ENCODE assay signal across 32 cellular contexts in the genomic region with DNA sequence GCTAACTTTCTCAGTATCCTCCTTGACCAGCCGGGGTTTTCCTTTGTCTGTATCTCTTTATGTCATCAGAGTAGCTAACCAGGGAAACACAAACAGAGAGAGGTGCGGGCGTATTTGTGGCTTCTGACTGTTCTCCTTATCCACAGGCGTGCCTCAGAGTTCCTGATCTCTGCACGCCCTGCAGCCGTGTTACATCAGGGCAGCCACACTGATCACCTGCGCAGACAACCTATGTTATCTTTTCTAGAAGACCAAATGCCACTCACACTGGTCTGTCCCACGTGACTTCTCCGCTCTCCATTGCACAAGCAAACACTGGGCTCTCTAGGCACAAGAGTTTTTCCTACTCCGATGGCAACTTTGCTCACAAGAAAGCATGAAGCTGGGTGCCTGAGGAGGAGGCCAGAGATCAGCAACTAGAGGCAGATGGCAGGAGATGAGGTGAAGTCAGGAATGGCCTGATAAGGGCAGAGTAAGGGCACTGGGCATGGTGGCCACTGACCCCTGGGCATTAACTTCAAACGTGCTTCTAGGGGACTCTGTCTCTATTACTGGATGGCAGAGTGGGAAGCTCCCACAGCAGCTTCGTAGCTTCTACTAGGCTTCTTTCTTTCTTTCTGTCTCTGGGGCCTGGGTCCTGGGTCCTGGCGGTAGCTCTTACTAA. TPM values are rescaled to one million over a fixed set of nuclear protein-coding genes. Genes with fewer than 3 reads are reported as not detected.
DNase-seq lines count a peak whose midpoint lies in the region; ATAC-seq and TF ChIP-seq lines count a peak whose summit lies in the region.
"Had no signal": no experiment of that assay in that cellular context is flagged by ENCODE, and none has a peak within 500 bp of the region (broad histone marks: within the 10 kb centered on the region; RNA-seq: fewer than 3 reads in every experiment).

No MANE protein-coding gene starts in this region.

- no peak overlapping the region for H2BK120ac ChIP-seq in IMR-90 (ENCODE audit: low read depth, low read length)

- no peaks in the 10 kb centered on the region for H3K27me3 ChIP-seq in IMR-90 (ENCODE audit: control insufficient read depth, insufficient read depth, low read length)
- H3K27me3 ChIP-seq in esophagus muscularis mucosa, result peaks cover 0 to 48% (median 18%) of the 10 kb centered on the region in 4 donors
- peaks cover 30% of the 10 kb centered on the region for H3K27me3 ChIP-seq in colonic mucosa
- H3K27me3 ChIP-seq in transverse colon, result peaks cover 50% of the 10 kb centered on the region
- H3K27me3 ChIP-seq: uterus had no signal

- no peak overlapping the region for H4K5ac ChIP-seq in IMR-90 (ENCODE audit: low read depth, low read length)

- no peak for DNase-seq in IMR-90
- DNase-seq in esophagus muscularis mucosa (ENCODE audit: extremely low spot score), result peak; percentile 86
- no peak for DNase-seq in neural crest cell (ENCODE audit: low read depth, low spot score)
- DNase-seq in colonic mucosa, result no peak
- no peak for DNase-seq in transverse colon
- no peak for DNase-seq in stimulated activated CD8-positive, alpha-beta memory T cell treated with anti-CD3 and anti-CD28 coated beads, Interleukin-4, amount 100 ng/mL, for 48 hours
- DNase-seq: activated CD4-positive, alpha-beta T cell treated with anti-CD3 and anti-CD28 coated beads for 36 hours; activated T-cell treated with anti-CD3 and anti-CD28 coated beads for 4 hours; anterior cingulate cortex; effector memory CD8-positive, alpha-beta T cell; erythroblast; HCEC 1CT; lower lobe of right lung; naive thymus-derived CD4-positive, alpha-beta T cell; NCI-H1417; NCI-H2029; NCI-H345; NCI-H82; stimulated activated naive CD4-positive, alpha-beta T cell; T-helper 9 cell; uterus had no signal

- H3K4me1 ChIP-seq in IMR-90 (ENCODE audit: control insufficient read depth, insufficient read depth, low read length) (peaks cover 5% of the 10 kb centered on the region), esophagus muscularis mucosa (peaks cover 14 to 36% (median 32%) of the 10 kb centered on the region in 4 donors), colonic mucosa (no peaks in the 10 kb centered on the region), transverse colon (peaks cover 6 to 21% (median 15%) of the 10 kb centered on the region in 4 donors)
- H3K4me1 ChIP-seq: uterus had no signal

- H2BK15ac ChIP-seq in IMR-90 (ENCODE audit: low read depth, low read length), result no peak overlapping the region

- H3K4me1 Mint-ChIP-seq in neural crest cell, result peaks cover 27% of the 10 kb centered on the region
- H3K4me1 Mint-ChIP-seq: activated CD4-positive, alpha-beta T cell treated with anti-CD3 and anti-CD28 coated beads for 36 hours had no signal

- in situ Hi-C loops in IMR-90 (cut with MboI; ENCODE audit: low sequenced_read_pairs), result no loop called here
- in situ Hi-C loops in transverse colon (cut with MboI; ENCODE audit: low pct_ligation_motif_present in 1 of 4, low pct_unique_long_range_greater_than_20kb in 1 of 4, low sequenced_read_pairs in 3 of 4), result no loop called here

- H3K9me3 ChIP-seq in IMR-90 (ENCODE audit: control insufficient read depth, insufficient read depth, low read length) (no peaks in the 10 kb centered on the region), esophagus muscularis mucosa (no peaks in the 10 kb centered on the region), colonic mucosa (no peaks in the 10 kb centered on the region), transverse colon (no peaks in the 10 kb centered on the region)
- H3K9me3 ChIP-seq: lower lobe of right lung, SJSA1, suprapubic skin, uterus had no signal

- no peak overlapping the region for H3K14ac ChIP-seq in IMR-90 (replicated peaks; ENCODE audit: low read depth, low read length)

- no peak overlapping the region for H2BK5ac ChIP-seq in IMR-90 (ENCODE audit: low read depth, low read length, poor library complexity, severe bottlenecking)

- no peak overlapping the region for H3K4me2 ChIP-seq in IMR-90 (ENCODE audit: low read depth, low read length)
- H3K4me2 ChIP-seq: KMS-11 had no signal

- H3K27me3 Mint-ChIP-seq in neural crest cell (ENCODE audit: low read depth), result peaks cover 10% of the 10 kb centered on the region

- peaks cover 7% of the 10 kb centered on the region; the same call in 1 of the 2 replicates for H3K9me1 ChIP-seq in IMR-90 (ENCODE audit: insufficient read depth, low read length)

- peaks cover 21% of the 10 kb centered on the region for H4K20me1 ChIP-seq in IMR-90 (ENCODE audit: insufficient read depth, low read length)

- H3K79me1 ChIP-seq in IMR-90 (ENCODE audit: low read depth in 1 of 2, low read length in 2 of 2), result peaks cover 15 to 54% of the 10 kb centered on the region in 2 experiments; a peak in 3 of 4 replicates

- no peak overlapping the region for H3K4ac ChIP-seq in IMR-90 (ENCODE audit: low read depth, low read length)

- no peak overlapping the region for H3K9ac ChIP-seq in IMR-90 (ENCODE audit: low read depth, low read length)
- H3K9ac ChIP-seq in colonic mucosa (ENCODE audit: low read depth in 2 of 2, low read length in 2 of 2), result no peak overlapping the region
- H3K9ac ChIP-seq: KMS-11 had no signal

- no peak overlapping the region for H2AK9ac ChIP-seq in IMR-90 (replicated peaks; ENCODE audit: low read depth, low read length, poor library complexity)

- dilution Hi-C loops in IMR-90 (cut with HindIII; ENCODE audit: low sequenced_read_pairs, unreplicated experiment), result no loop called here

- ATAC-seq in IMR-90 (ENCODE audit: low read depth) (no peak), GM19463 (IDR thresholded peaks at IDR 0.05; ENCODE audit: unreplicated experiment) (no peak)
- ATAC-seq: activated CD4-positive, alpha-beta T cell treated with anti-CD3 and anti-CD28 coated beads for 36 hours; effector memory CD8-positive, alpha-beta T cell; lower lobe of right lung; naive thymus-derived CD4-positive, alpha-beta T cell had no signal

- H3K23ac ChIP-seq in IMR-90 (ENCODE audit: low read depth, low read length), result peak overlapping the region; percentile 11

- H3K27ac ChIP-seq in C4-2B (peak overlapping the region; percentile 7; the same call in 1 of the 2 replicates), IMR-90 (ENCODE audit: insufficient read depth, low read length) (no peak overlapping the region), esophagus muscularis mucosa (replicated peaks in 1 of 4) (no peak overlapping the region), colonic mucosa (no peak overlapping the region), transverse colon (no peak overlapping the region)
- H3K27ac ChIP-seq: cardiac muscle cell, coronary artery, HL-60, KMS-11, lower lobe of right lung, RWPE1, SJSA1, suprapubic skin, uterus, VCaP had no signal

- no peaks in the 10 kb centered on the region for H3K9me3 Mint-ChIP-seq in neural crest cell
- H3K9me3 Mint-ChIP-seq: effector memory CD8-positive, alpha-beta T cell had no signal

- no peak overlapping the region for H2BK20ac ChIP-seq in IMR-90 (ENCODE audit: low read depth, low read length)

- no peak for TF ChIP-seq POLR2A in IMR-90 (IDR thresholded peaks at IDR 0.05; ENCODE audit: low read depth, low read length)
- no peak for TF ChIP-seq POLR2A in esophagus muscularis mucosa (IDR thresholded peaks at IDR 0.05; ENCODE audit: low read depth)
- TF ChIP-seq POLR2A in transverse colon (IDR thresholded peaks at IDR 0.05), result no peak

- peaks cover 2% of the 10 kb centered on the region; the same call in 1 of the 2 replicates for H3K36me3 ChIP-seq in IMR-90 (ENCODE audit: control insufficient read depth, insufficient read depth, low read length)
- H3K36me3 ChIP-seq in esophagus muscularis mucosa, result no peaks in the 10 kb centered on the region
- no peaks in the 10 kb centered on the region for H3K36me3 ChIP-seq in colonic mucosa
- H3K36me3 ChIP-seq in transverse colon, result no peaks in the 10 kb centered on the region
- H3K36me3 ChIP-seq: cardiac muscle cell, lower lobe of right lung, SJSA1, suprapubic skin, uterus had no signal

- WGBS in IMR-90 (ENCODE audit: extremely low coverage in 2 of 2, insufficient read length in 1 of 2), 2 experiments, result 100% methylated on average over 3 of the region's 13 CpGs; no CpG with 5 or more reads in 1 of the 2 experiments
- 90% methylated on average over 13 of the region's 13 CpGs for WGBS in esophagus muscularis mucosa
- WGBS in transverse colon (ENCODE audit: low coverage in 1 of 2), 2 donors, result 58 to 67% methylated on average over 8 to 13 of the region's 13 CpGs

- no peak overlapping the region for H2AFZ ChIP-seq in IMR-90 (replicated peaks; ENCODE audit: low read length, poor library complexity)

- TF ChIP-seq RAD21 in IMR-90 (IDR thresholded peaks at IDR 0.05; ENCODE audit: low read length), result no peak

- H3K4me3 ChIP-seq in IMR-90 (ENCODE audit: insufficient read depth, low read depth, low read length), result no peak overlapping the region
- H3K4me3 ChIP-seq in esophagus muscularis mucosa, result no peak overlapping the region
- no peak overlapping the region for H3K4me3 ChIP-seq in colonic mucosa
- no peak overlapping the region for H3K4me3 ChIP-seq in transverse colon
- H3K4me3 ChIP-seq: cardiac muscle cell, coronary artery, lower lobe of right lung, SJSA1, suprapubic skin, uterus had no signal

- no peak overlapping the region for H4K91ac ChIP-seq in IMR-90 (ENCODE audit: insufficient read depth, low read depth, low read length)

- TF ChIP-seq CTCF in C4-2B (conservative IDR thresholded peaks at IDR 0.05), result no peak
- TF ChIP-seq CTCF in IMR-90 (conservative IDR thresholded peaks at IDR 0.05; ENCODE audit: low read depth, low read length), result no peak
- TF ChIP-seq CTCF in esophagus muscularis mucosa (IDR thresholded peaks at IDR 0.05), result no peak
- TF ChIP-seq CTCF in neural crest cell (conservative IDR thresholded peaks at IDR 0.05), result no peak
- no peak for TF ChIP-seq CTCF in colonic mucosa (IDR thresholded peaks at IDR 0.05)
- no peak for TF ChIP-seq CTCF in transverse colon (IDR thresholded peaks at IDR 0.05)

- POLR2A ChIA-PET in IMR-90 (lab: Charles Lee; ENCODE audit: unreplicated experiment), result no interaction called here

- TF ChIP-seq EP300 in esophagus muscularis mucosa (IDR thresholded peaks at IDR 0.05), result no peak
- TF ChIP-seq EP300 in transverse colon (IDR thresholded peaks at IDR 0.05; ENCODE audit: low read depth), result no peak

- intact Hi-C loops in IMR-90 (cut with micrococcal nuclease), result no loop called here
- intact Hi-C loops in esophagus muscularis mucosa (cut with DNase I), result no loop called here
- intact Hi-C loops in colonic mucosa (cut with DNase I), result no loop called here
- intact Hi-C loops in transverse colon (cut with DNase I; ENCODE audit: low total_unique reads), result no loop called here

- no peak overlapping the region for H3K56ac ChIP-seq in IMR-90 (ENCODE audit: extremely low read depth, insufficient read depth, low read length)

- peak overlapping the region; percentile 24 for H3K27ac Mint-ChIP-seq in neural crest cell (ENCODE audit: unreplicated experiment)
- H3K27ac Mint-ChIP-seq: activated CD4-positive, alpha-beta T cell treated with anti-CD3 and anti-CD28 coated beads for 36 hours; activated naive CD8-positive, alpha-beta T cell; effector memory CD8-positive, alpha-beta T cell; naive thymus-derived CD4-positive, alpha-beta T cell had no signal

- CTCF ChIA-PET in IMR-90 (lab: Yijun Ruan, JAX), result interaction anchor here (1.1 kb wide), 2 partner anchors 20 to 23 kb away, joined by 3 to 4 read pairs; no protein-coding TSS in a partner anchor

- H3K18ac ChIP-seq in IMR-90 (ENCODE audit: low read depth, low read length), result no peak overlapping the region

- BruUV-seq in IMR-90 (replicated peaks; lab: Mats Ljungman, UMichigan), result no TSS peak

- H3K36me3 Mint-ChIP-seq in neural crest cell (ENCODE audit: low read depth), result peaks cover 2% of the 10 kb centered on the region
- H3K36me3 Mint-ChIP-seq: activated naive CD8-positive, alpha-beta T cell; naive thymus-derived CD4-positive, alpha-beta T cell had no signal

- no peak overlapping the region for H4K8ac ChIP-seq in IMR-90 (ENCODE audit: low read depth in 2 of 2, low read length in 2 of 2)

- 0 out of 2 replicates have a peak overlapping the region, but pooled peaks have one; percentile 43 for H2AK5ac ChIP-seq in IMR-90 (ENCODE audit: low read depth, low read length)

- peak overlapping the region; percentile 91 for H3K4me3 Mint-ChIP-seq in neural crest cell
- H3K4me3 Mint-ChIP-seq: activated CD4-positive, alpha-beta T cell treated with anti-CD3 and anti-CD28 coated beads for 36 hours; activated naive CD8-positive, alpha-beta T cell; effector memory CD8-positive, alpha-beta T cell had no signal

RNA-seq across cellular contexts. Expression of a gene that starts 4.5 kb away (rescaled TPM):
- total RNA-seq in IMR-90 (2012; rRNA removed) (12.4 and 15.8 TPM in 2 replicates), esophagus muscularis mucosa (1 to 10 TPM; 2.9 to 8.8 (median 3.9) TPM), neural crest cell (23.7 and 26.2 TPM in 2 replicates), colonic mucosa (1 to 10 TPM in 1 of 2 donors, under 1 TPM in 1; 0.37 to 3.4 TPM), transverse colon (10 to 100 TPM in 1 of 4 donors, 1 to 10 TPM in 3; 1.4 to 15.3 (median 4.3) TPM)
- polyA plus RNA-seq in IMR-90 (2012; rRNA removed), result 3.4 and 3.9 TPM in 2 replicates
- polyA plus RNA-seq in IMR-90 (2012; cell fraction: cytosol; rRNA removed), result 2.7 and 3.3 TPM in 2 replicates
- 6.8 and 27.2 TPM in 2 replicates for polyA plus RNA-seq in IMR-90 (2012; cell fraction: nucleus; rRNA removed; ENCODE audit: low replicate concordance)
- total RNA-seq: activated CD4-positive, alpha-beta T cell treated with anti-CD3 and anti-CD28 coated beads for 36 hours; naive thymus-derived CD4-positive, alpha-beta T cell had no signal
- polyA plus RNA-seq: naive thymus-derived CD4-positive, alpha-beta T cell had no signal
